21 cellular contexts compared by ENCODE assay signal in the genomic region with DNA sequence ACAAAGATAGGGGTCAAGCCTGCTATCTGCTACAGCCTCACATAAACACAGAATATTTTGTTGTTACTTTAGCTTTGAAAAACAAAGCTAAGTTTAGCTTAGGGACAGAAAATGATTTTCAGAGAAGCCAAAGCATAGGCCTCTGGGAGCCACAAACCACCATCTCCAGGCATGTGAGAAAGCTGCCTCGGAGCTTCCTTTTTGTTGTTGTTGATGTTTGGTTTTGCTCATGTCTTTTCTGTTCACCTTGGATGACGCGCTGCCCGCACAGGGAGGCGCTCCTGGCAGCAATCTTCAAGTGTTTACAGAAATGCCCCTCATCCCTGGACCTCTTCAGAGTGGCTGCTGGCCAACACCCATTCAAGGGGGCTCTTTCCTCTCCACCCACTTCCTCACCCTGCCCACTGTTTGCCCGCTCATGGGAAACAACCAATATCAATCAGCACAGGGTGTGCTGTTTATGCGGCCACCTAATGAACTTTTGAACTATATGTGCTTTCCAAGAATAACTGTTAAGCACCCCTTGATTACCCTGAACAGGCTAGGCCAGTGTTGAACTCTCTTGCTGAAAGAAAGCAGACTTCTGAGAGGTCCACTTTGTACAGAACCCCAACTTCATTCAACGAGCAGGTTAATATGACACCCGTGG.
"Had no signal": no experiment of that assay in that cellular context is flagged by ENCODE, and none has a peak within 500 bp of the region (broad histone marks: within the 10 kb centered on the region; RNA-seq: fewer than 3 reads in every experiment).

No MANE protein-coding gene starts in this region.

- H3K4me1 Mint-ChIP-seq: activated CD4-positive, alpha-beta memory T cell treated with anti-CD3 and anti-CD28 coated beads, Interleukin-2, amount 10 ng/mL, durations not matched to agents 7 days and 5 days; activated CD8-positive, alpha-beta memory T cell treated with anti-CD3 and anti-CD28 coated beads, Interleukin-2, amount 10 ng/mL, durations not matched to agents 7 days and 5 days; WTC11 had no signal

- DNase-seq: activated CD4-positive, alpha-beta memory T cell treated with anti-CD3 and anti-CD28 coated beads, Interleukin-2, amount 10 ng/mL, durations not matched to agents 7 days and 5 days; activated CD4-positive, alpha-beta T cell treated with anti-CD3 and anti-CD28 coated beads for 48 hours; activated CD8-positive, alpha-beta memory T cell treated with anti-CD3 and anti-CD28 coated beads, Interleukin-2, amount 10 ng/mL, durations not matched to agents 7 days and 5 days; amniotic stem cell; brain microvascular endothelial cell; central memory CD4-positive, alpha-beta T cell; foreskin melanocyte; glutamatergic neuron; kidney; midbrain; sigmoid colon; spleen; stimulated activated CD4-positive, alpha-beta T cell treated with anti-CD3 and anti-CD28 coated beads, Interleukin-4, amount 100 ng/mL, for 4 hours; stimulated activated naive CD4-positive, alpha-beta T cell treated with Interleukin-2 at 50 U/mL for 16 hours; tibial artery had no signal

- ATAC-seq: activated CD8-positive, alpha-beta memory T cell treated with anti-CD3 and anti-CD28 coated beads, Interleukin-2, amount 10 ng/mL, durations not matched to agents 7 days and 5 days; left lobe of liver; WTC11 had no signal

- H3K27me3 Mint-ChIP-seq: activated CD4-positive, alpha-beta memory T cell treated with anti-CD3 and anti-CD28 coated beads, Interleukin-2, amount 10 ng/mL, durations not matched to agents 7 days and 5 days; activated CD8-positive, alpha-beta memory T cell treated with anti-CD3 and anti-CD28 coated beads, Interleukin-2, amount 10 ng/mL, durations not matched to agents 7 days and 5 days; activated naive CD8-positive, alpha-beta T cell had no signal

- H3K4me1 ChIP-seq: tibial artery, vagina had no signal

- H3K27ac Mint-ChIP-seq: activated CD4-positive, alpha-beta memory T cell treated with anti-CD3 and anti-CD28 coated beads, Interleukin-2, amount 10 ng/mL, durations not matched to agents 7 days and 5 days; activated CD8-positive, alpha-beta memory T cell treated with anti-CD3 and anti-CD28 coated beads, Interleukin-2, amount 10 ng/mL, durations not matched to agents 7 days and 5 days; activated naive CD8-positive, alpha-beta T cell; T-helper 2 cell treated with Interferon-gamma antibody and Interleukin-4, amounts not matched to agents 5 μg/mL and 100 μg/mL, for 36 hours; WTC11 had no signal

- H3K4me3 ChIP-seq: lung, sigmoid colon, spleen, tibial artery, vagina had no signal

- H3K9me3 Mint-ChIP-seq: activated CD4-positive, alpha-beta memory T cell treated with anti-CD3 and anti-CD28 coated beads, Interleukin-2, amount 10 ng/mL, durations not matched to agents 7 days and 5 days; T-helper 2 cell treated with Interferon-gamma antibody and Interleukin-4, amounts not matched to agents 5 μg/mL and 100 μg/mL, for 36 hours had no signal

- H3K27me3 ChIP-seq: brain microvascular endothelial cell, sigmoid colon, spleen, tibial artery, vagina had no signal

- H3K27ac ChIP-seq: brain microvascular endothelial cell, sigmoid colon, spleen, tibial artery, vagina had no signal

- H3K4me3 Mint-ChIP-seq: activated CD4-positive, alpha-beta memory T cell treated with anti-CD3 and anti-CD28 coated beads, Interleukin-2, amount 10 ng/mL, durations not matched to agents 7 days and 5 days; activated CD8-positive, alpha-beta memory T cell treated with anti-CD3 and anti-CD28 coated beads, Interleukin-2, amount 10 ng/mL, durations not matched to agents 7 days and 5 days; activated naive CD8-positive, alpha-beta T cell; T-helper 2 cell treated with Interferon-gamma antibody and Interleukin-4, amounts not matched to agents 5 μg/mL and 100 μg/mL, for 36 hours; WTC11 had no signal
